Comparison of ENCODE assay signal across 13 cellular contexts in the genomic region with DNA sequence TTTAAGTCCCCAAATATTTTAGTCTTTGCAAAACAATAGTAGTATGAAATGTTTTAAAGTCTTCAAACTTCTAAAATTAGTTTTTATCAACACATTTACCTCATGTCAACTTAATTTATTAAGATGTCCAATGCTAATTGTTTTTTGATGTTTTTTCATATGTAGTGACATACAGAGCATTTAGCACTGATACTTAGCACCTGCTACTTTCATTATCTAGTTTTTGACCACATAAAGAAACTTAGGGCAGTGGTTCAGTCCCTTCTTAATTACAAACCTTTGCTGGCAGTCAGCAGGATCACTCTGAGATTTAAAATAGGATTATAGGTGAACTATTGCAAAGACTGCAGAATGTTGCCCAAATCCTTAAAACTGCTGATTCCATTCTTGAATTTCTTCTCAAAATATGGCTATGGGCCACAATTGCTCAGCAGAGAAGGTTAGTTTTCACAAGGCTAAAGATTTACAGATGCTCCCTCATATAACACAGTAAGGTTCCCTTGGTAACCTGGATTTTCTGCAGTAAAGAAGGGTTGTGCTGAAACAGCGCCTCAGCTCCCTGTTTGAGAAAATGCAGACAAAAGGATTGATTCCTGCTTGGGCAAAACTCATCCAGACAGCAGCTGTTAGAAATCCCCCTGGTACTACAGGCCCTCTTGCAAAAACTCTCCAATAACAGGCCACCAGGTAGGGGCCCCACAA.
DNase-seq lines count a peak whose midpoint lies in the region; ATAC-seq and TF ChIP-seq lines count a peak whose summit lies in the region.
"Had no signal": no experiment of that assay in that cellular context is flagged by ENCODE, and none has a peak within 500 bp of the region (broad histone marks: within the 10 kb centered on the region; RNA-seq: fewer than 3 reads in every experiment).

No MANE protein-coding gene starts in this region.

- DNase-seq in NCI-H82 (lab: John Stamatoyannopoulos, UW) (peak; percentile 41), NCI-H82 treated with DMSO at 0.1 percent for 48 hours (lab: John Stamatoyannopoulos, UW; ENCODE audit: unreplicated experiment) (no peak), RPMI8226 (peak; percentile 50), retinal pigment epithelial cell (ENCODE audit: low read depth) (no peak), T-helper 1 cell (no peak), SIG-M5 treated with dmso at 0.1 percent for 504 hours (lab: John Stamatoyannopoulos, UW; ENCODE audit: unreplicated experiment) (no peak)
- no peak for DNase-seq in activated CD4-positive, CD25-positive, alpha-beta regulatory T cell treated with anti-CD3 and anti-CD28 coated beads, Interleukin-2, amount 50 U/mL, for 72 hours
- DNase-seq: Caco-2; NCI-H1417 treated with DMSO at 0.1 percent for 48 hours; stimulated activated naive B cell treated with anti-CD40 and anti-IgM and Interleukin-4, amounts not matched to agents 10 μg/mL and 1 μg/mL and 100 μg/mL, for 72 hours had no signal

- peak; percentile 4 for TF ChIP-seq CTCF in retinal pigment epithelial cell (conservative IDR thresholded peaks at IDR 0.05; ENCODE audit: low read depth, low read length)

- H3K4me3 ChIP-seq in retinal pigment epithelial cell (ENCODE audit: low read length), result no peak overlapping the region
- H3K4me3 ChIP-seq: coronary artery, SJSA1 had no signal

- peak; percentile 58 for ATAC-seq in HG02885 (IDR thresholded peaks at IDR 0.05; ENCODE audit: poor library complexity, unreplicated experiment)
- ATAC-seq: stimulated activated naive B cell treated with anti-CD40 and anti-IgM and Interleukin-4, amounts not matched to agents 10 μg/mL and 1 μg/mL and 100 μg/mL, for 72 hours had no signal

Comparison
In these comparisons a context has a peak if more than half of its experiments do, and no peak if none do; other contexts are left out.
1. DNase-seq: peak in NCI-H82 (single experiment) and RPMI8226 (single experiment); none in NCI-H82 treated with DMSO at 0.1 percent for 48 hours (single experiment), retinal pigment epithelial cell (single experiment), activated CD4-positive, CD25-positive, alpha-beta regulatory T cell treated with anti-CD3 and anti-CD28 coated beads, Interleukin-2, amount 50 U/mL, for 72 hours (single experiment), T-helper 1 cell (0 of 5) and SIG-M5 treated with dmso at 0.1 percent for 504 hours (single experiment).